ENCODE assay signal across 21 cellular contexts in genomic region chr12:49476091-49476490, GRCh38.
"Had no signal": no experiment of that assay in that cellular context is flagged by ENCODE, and none has a peak within 500 bp of the region (broad histone marks: within the 10 kb centered on the region; RNA-seq: fewer than 3 reads in every experiment).

No MANE protein-coding gene starts in this region.

- ATAC-seq: activated naive CD4-positive, alpha-beta T cell treated with anti-CD3 and anti-CD28 coated beads, Interleukin-2, amount 50 U/mL, for 72 hours; gastroesophageal sphincter; heart left ventricle; left cardiac atrium; sciatic nerve; stimulated activated naive B cell treated with anti-CD40 and anti-IgM and Interleukin-4, amounts not matched to agents 10 μg/mL and 1 μg/mL and 100 μg/mL, for 72 hours had no signal

- H3K36me3 ChIP-seq: ascending aorta, colonic mucosa, gastroesophageal sphincter, heart left ventricle, uterus, WERI-Rb-1 had no signal

- H3K4me3 ChIP-seq: ascending aorta, colonic mucosa, gastroesophageal sphincter, heart left ventricle, testis, uterus had no signal

- H3K9me3 ChIP-seq: ascending aorta, colonic mucosa, gastroesophageal sphincter, heart left ventricle, testis, uterus had no signal

- DNase-seq: activated CD4-positive, alpha-beta T cell treated with anti-CD3 and anti-CD28 coated beads for 1 hour; activated T-cell treated with anti-CD3 and anti-CD28 coated beads, Interleukin-2, amount 50 U/mL, for 1 hour; brain microvascular endothelial cell; colonic mucosa; heart left ventricle; islet precursor cell; left cardiac atrium; posterior cingulate gyrus; small intestine; stimulated activated CD4-positive, alpha-beta T cell treated with anti-CD3 and anti-CD28 coated beads, Interleukin-15, amount 100 ng/mL, for 24 hours; stimulated activated CD8-positive, alpha-beta memory T cell treated with anti-CD3 and anti-CD28 coated beads, Interleukin-4, amount 100 ng/mL, for 48 hours; stimulated activated naive B cell treated with anti-CD40 and anti-IgM and Interleukin-4, amounts not matched to agents 10 μg/mL and 1 μg/mL and 100 μg/mL, for 72 hours; testis; trophoblast cell; uterus; WERI-Rb-1 had no signal

- H3K27ac ChIP-seq: ascending aorta, brain microvascular endothelial cell, colonic mucosa, epithelial cell of prostate, gastroesophageal sphincter, heart left ventricle, testis, uterus, WERI-Rb-1 had no signal

- H3K4me1 ChIP-seq: ascending aorta, colonic mucosa, gastroesophageal sphincter, testis, uterus had no signal

- H3K27me3 ChIP-seq: ascending aorta, brain microvascular endothelial cell, colonic mucosa, gastroesophageal sphincter, heart left ventricle, testis, uterus had no signal
